In genomic region chr3:123758081-123758564, GRCh38 we compare ENCODE assay signal across 10 cellular contexts.
DNase-seq lines count a peak whose midpoint lies in the region; ATAC-seq and TF ChIP-seq lines count a peak whose summit lies in the region.
"Had no signal": no experiment of that assay in that cellular context is flagged by ENCODE, and none has a peak within 500 bp of the region (broad histone marks: within the 10 kb centered on the region; RNA-seq: fewer than 3 reads in every experiment).

No MANE protein-coding gene starts in this region.

- no peak for TF ChIP-seq CTCF in MM.1S (IDR thresholded peaks at IDR 0.05; ENCODE audit: low read length)

- no peaks in the 10 kb centered on the region for H3K9me2 ChIP-seq in MM.1S (replicated peaks; ENCODE audit: insufficient read depth, low read length)

- no peaks in the 10 kb centered on the region for H3K79me2 ChIP-seq in MM.1S (ENCODE audit: low read length)

- no peak overlapping the region for H3K4me3 Mint-ChIP-seq in activated CD4-positive, alpha-beta memory T cell treated with anti-CD3 and anti-CD28 coated beads, Interleukin-2, amount 10 ng/mL, durations not matched to agents 7 days and 5 days
- H3K4me3 Mint-ChIP-seq: activated naive CD8-positive, alpha-beta T cell had no signal

- CTCF ChIA-PET in activated CD4-positive, alpha-beta memory T cell treated with anti-CD3 and anti-CD28 coated beads, Interleukin-2, amount 10 ng/mL, durations not matched to agents 7 days and 5 days (lab: Charles Lee), result interaction anchor here (0.7 kb wide), 1 partner anchor 701 kb away, joined by 3 read pairs; no protein-coding TSS in a partner anchor

- no peaks in the 10 kb centered on the region for H3K9me3 Mint-ChIP-seq in activated CD4-positive, alpha-beta memory T cell treated with anti-CD3 and anti-CD28 coated beads, Interleukin-2, amount 10 ng/mL, durations not matched to agents 7 days and 5 days

- H3K9me3 ChIP-seq in MM.1S (replicated peaks; ENCODE audit: insufficient read depth, low read length), result no peaks in the 10 kb centered on the region

- no peaks in the 10 kb centered on the region for H3K36me3 Mint-ChIP-seq in activated CD4-positive, alpha-beta memory T cell treated with anti-CD3 and anti-CD28 coated beads, Interleukin-2, amount 10 ng/mL, durations not matched to agents 7 days and 5 days (ENCODE audit: low read depth)
- H3K36me3 Mint-ChIP-seq: activated naive CD8-positive, alpha-beta T cell had no signal

- no peaks in the 10 kb centered on the region for H3K27me3 ChIP-seq in MM.1S (replicated peaks; ENCODE audit: insufficient read depth, low read length)

- peak overlapping the region; percentile 50; the same call in 1 of the 2 replicates for H3K4me2 ChIP-seq in MM.1S (ENCODE audit: low read depth, low read length)

- H3K36me3 ChIP-seq in MM.1S (replicated peaks; ENCODE audit: insufficient read depth, low read length), result no peaks in the 10 kb centered on the region

- H3F3A ChIP-seq in MM.1S (ENCODE audit: insufficient read depth, low read length), result peaks cover 10% of the 10 kb centered on the region; the same call in 1 of the 2 replicates

- ATAC-seq in HG02970 (IDR thresholded peaks at IDR 0.05; ENCODE audit: low FRiP score, unreplicated experiment), result no peak
- ATAC-seq in GM18519 (IDR thresholded peaks at IDR 0.05; ENCODE audit: low FRiP score, unreplicated experiment), result no peak

- no peaks in the 10 kb centered on the region for H4K20me1 ChIP-seq in MM.1S (ENCODE audit: insufficient read depth, low read length)

- POLR2A ChIA-PET in activated CD4-positive, alpha-beta memory T cell treated with anti-CD3 and anti-CD28 coated beads, Interleukin-2, amount 10 ng/mL, durations not matched to agents 7 days and 5 days (lab: Charles Lee), result no interaction called here

- H3K4me3 ChIP-seq in MM.1S (ENCODE audit: low read length), result no peak overlapping the region

- H2AFZ ChIP-seq in MM.1S (ENCODE audit: low read length), result no peak overlapping the region

- no peak overlapping the region for H3K27ac ChIP-seq in MM.1S (ENCODE audit: low read length)

- DNase-seq in Ammon's horn (ENCODE audit: low spot score) (peak; percentile 45), MM.1S (no peak), RPMI7951 (ENCODE audit: low read depth) (peak; percentile 86), kidney tubule cell (ENCODE audit: low spot score) (peak; percentile 93), cerebellar nuclear complex (lab: John Stamatoyannopoulos, UW) (no peak)
- DNase-seq in activated CD4-positive, alpha-beta memory T cell treated with anti-CD3 and anti-CD28 coated beads, Interleukin-2, amount 10 ng/mL, durations not matched to agents 7 days and 5 days, result no peak
- DNase-seq: SHP77 had no signal

- H3K4me1 Mint-ChIP-seq in activated CD4-positive, alpha-beta memory T cell treated with anti-CD3 and anti-CD28 coated beads, Interleukin-2, amount 10 ng/mL, durations not matched to agents 7 days and 5 days, result peaks cover 12% of the 10 kb centered on the region

- H3K27ac Mint-ChIP-seq in activated CD4-positive, alpha-beta memory T cell treated with anti-CD3 and anti-CD28 coated beads, Interleukin-2, amount 10 ng/mL, durations not matched to agents 7 days and 5 days, result no peak overlapping the region
- H3K27ac Mint-ChIP-seq: activated naive CD8-positive, alpha-beta T cell had no signal

- peaks cover 24% of the 10 kb centered on the region for H3K4me1 ChIP-seq in MM.1S (ENCODE audit: low read length)

- no peak overlapping the region for H3K9ac ChIP-seq in MM.1S (ENCODE audit: low read length)

- peaks cover 23% of the 10 kb centered on the region for H3K27me3 Mint-ChIP-seq in activated CD4-positive, alpha-beta memory T cell treated with anti-CD3 and anti-CD28 coated beads, Interleukin-2, amount 10 ng/mL, durations not matched to agents 7 days and 5 days

Comparison
In these comparisons a context has a peak if more than half of its experiments do, and no peak if none do; other contexts are left out.
1. DNase-seq: peak in Ammon's horn (single experiment), RPMI7951 (single experiment) and kidney tubule cell (single experiment); none in MM.1S (single experiment), cerebellar nuclear complex (0 of 2) and activated CD4-positive, alpha-beta memory T cell treated with anti-CD3 and anti-CD28 coated beads, Interleukin-2, amount 10 ng/mL, durations not matched to agents 7 days and 5 days (single experiment).